22 cellular contexts compared by ENCODE assay signal in the genomic region with DNA sequence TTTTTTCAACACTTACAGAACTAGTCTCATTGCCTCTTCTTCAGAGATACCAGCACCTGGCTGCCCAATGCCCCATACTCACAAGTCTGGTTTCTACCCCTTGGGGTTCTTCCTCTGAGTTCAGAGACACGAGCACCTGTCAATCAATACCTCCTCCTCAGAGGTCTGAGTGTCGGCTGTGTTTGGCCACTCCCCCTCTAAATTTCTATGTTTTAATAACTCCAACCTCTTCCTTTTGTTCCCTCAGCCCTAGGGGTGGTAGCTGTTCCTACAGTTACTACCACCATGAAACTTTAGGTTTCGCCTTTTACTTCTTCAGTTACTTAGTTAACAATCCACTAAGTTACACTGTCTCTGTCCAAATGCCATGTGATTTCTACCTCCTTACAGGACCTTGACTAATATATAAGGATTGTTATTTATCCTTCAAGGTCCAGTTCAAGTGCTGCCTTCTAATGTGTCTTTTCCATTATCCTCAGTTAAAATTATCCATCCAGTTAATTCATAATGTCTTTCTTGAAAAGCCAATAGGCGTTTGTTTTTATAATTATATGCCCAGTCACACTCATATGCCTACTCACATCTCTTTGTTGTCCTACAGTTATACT. TPM values are rescaled to one million over a fixed set of nuclear protein-coding genes. Genes with fewer than 3 reads are reported as not detected.
DNase-seq lines count a peak whose midpoint lies in the region; ATAC-seq and TF ChIP-seq lines count a peak whose summit lies in the region.
"Had no signal": no experiment of that assay in that cellular context is flagged by ENCODE, and none has a peak within 500 bp of the region (broad histone marks: within the 10 kb centered on the region; RNA-seq: fewer than 3 reads in every experiment).

No MANE protein-coding gene starts in this region.

- no peak overlapping the region for H3K27ac ChIP-seq in DND-41 (ENCODE audit: low read length)
- peak overlapping the region; percentile 62 for H3K27ac ChIP-seq in SJSA1
- H3K27ac ChIP-seq: heart left ventricle, left ventricle myocardium inferior, upper lobe of left lung had no signal

- H3K4me2 ChIP-seq in DND-41 (ENCODE audit: insufficient read depth, low read length), result no peak overlapping the region

- TF ChIP-seq CTCF in DND-41 (IDR thresholded peaks at IDR 0.05; ENCODE audit: borderline replicate concordance, extremely low read depth, low read length, poor library complexity, severe bottlenecking), result no peak

- no peaks in the 10 kb centered on the region for H3K9me3 ChIP-seq in DND-41 (ENCODE audit: insufficient read depth, low read length, severe bottlenecking)
- H3K9me3 ChIP-seq in SJSA1 (replicated peaks), result no peaks in the 10 kb centered on the region
- H3K9me3 ChIP-seq: heart left ventricle, left ventricle myocardium inferior, sigmoid colon, upper lobe of left lung had no signal

- DNase-seq in DND-41, result no peak
- DNase-seq in H7, result peak; percentile 40
- no peak for DNase-seq in SJSA1 (ENCODE audit: low read depth in 1 of 2, low spot score in 2 of 2)
- no peak for DNase-seq in naive B cell
- no peak for DNase-seq in left colon
- no peak for DNase-seq in NCI-H2081 treated with DMSO at 0.1 percent for 48 hours (lab: John Stamatoyannopoulos, UW)
- DNase-seq: activated CD4-positive, alpha-beta T cell treated with anti-CD3 and anti-CD28 coated beads, Interleukin-2, amount 50 U/mL, for 48 hours; activated T-cell treated with anti-CD3 and anti-CD28 coated beads, Interleukin-2, amount 50 U/mL, for 24 hours; AML-193; COR-L47; heart left ventricle; left ventricle myocardium inferior; NCI-H1105 treated with DMSO at 0.1 percent for 48 hours; NCI-H2171 treated with DMSO at 0.1 percent for 48 hours; NCI-H748 treated with DMSO at 0.1 percent for 48 hours; occipital lobe; stimulated activated CD4-positive, alpha-beta T cell treated with anti-CD3 and anti-CD28 coated beads, Interleukin-2, amount 100 ng/mL, for 24 hours; upper lobe of left lung had no signal

- no peak overlapping the region for H3K9ac ChIP-seq in DND-41 (ENCODE audit: low read depth, low read length)

- no peak overlapping the region for H2AFZ ChIP-seq in DND-41 (ENCODE audit: low read depth, low read length)

- no peaks in the 10 kb centered on the region for H3K27me3 ChIP-seq in DND-41 (ENCODE audit: insufficient read depth, low read length, poor library complexity)
- H3K27me3 ChIP-seq in H7 (ENCODE audit: control insufficient read depth, insufficient read depth, low read length), result no peaks in the 10 kb centered on the region
- H3K27me3 ChIP-seq in SJSA1 (replicated peaks), result no peaks in the 10 kb centered on the region; the same call in 1 of the 2 replicates
- H3K27me3 ChIP-seq: heart left ventricle, sigmoid colon, upper lobe of left lung had no signal

- intact Hi-C loops in left colon (cut with DNase I, micrococcal nuclease), result no loop called here

- peak overlapping the region in 2 of 6 donors; percentile 1 to 8 for H3K27ac Mint-ChIP-seq in naive B cell
- H3K27ac Mint-ChIP-seq: activated naive CD8-positive, alpha-beta T cell; activated T-cell treated with anti-CD3 and anti-CD28 coated beads, Interleukin-2, amount 50 U/mL, for 24 hours; brain had no signal

- H3K9me3 Mint-ChIP-seq in naive B cell, result no peaks in the 10 kb centered on the region
- H3K9me3 Mint-ChIP-seq: activated T-cell treated with anti-CD3 and anti-CD28 coated beads, Interleukin-2, amount 50 U/mL, for 24 hours; brain had no signal

- H3K4me3 ChIP-seq in DND-41 (ENCODE audit: low read depth in 1 of 2, low read length in 2 of 2) (no peak overlapping the region), H7 (ENCODE audit: insufficient read depth, low read depth, low read length) (no peak overlapping the region), SJSA1 (no peak overlapping the region)
- H3K4me3 ChIP-seq: heart left ventricle, left ventricle myocardium inferior, sigmoid colon, upper lobe of left lung had no signal

- no peaks in the 10 kb centered on the region for H3K27me3 Mint-ChIP-seq in naive B cell
- H3K27me3 Mint-ChIP-seq: activated naive CD8-positive, alpha-beta T cell; activated T-cell treated with anti-CD3 and anti-CD28 coated beads, Interleukin-2, amount 50 U/mL, for 24 hours had no signal

- H3K4me1 Mint-ChIP-seq in naive B cell, result peaks cover 0 to 6% (median 5%) of the 10 kb centered on the region in 3 donors

- ATAC-seq in DND-41 (ENCODE audit: insufficient read depth, low read depth) (peak; percentile 40; the same call in 2 of the 3 replicates), naive B cell (ENCODE audit: low read depth in 2 of 2) (peak; percentile 32 to 58), left colon (no peak), HG03432 (IDR thresholded peaks at IDR 0.05; ENCODE audit: unreplicated experiment) (no peak)
- ATAC-seq: heart left ventricle had no signal

- H4K20me1 ChIP-seq in DND-41 (ENCODE audit: insufficient read depth, low read length), result no peaks in the 10 kb centered on the region

- no peaks in the 10 kb centered on the region for H3K4me1 ChIP-seq in DND-41 (ENCODE audit: insufficient read depth, low read length)
- peaks cover 12% of the 10 kb centered on the region for H3K4me1 ChIP-seq in SJSA1 (replicated peaks)
- H3K4me1 ChIP-seq: heart left ventricle, left ventricle myocardium inferior, sigmoid colon, upper lobe of left lung had no signal

- no peaks in the 10 kb centered on the region for H3K36me3 Mint-ChIP-seq in naive B cell
- H3K36me3 Mint-ChIP-seq: activated naive CD8-positive, alpha-beta T cell; brain had no signal

- no peak overlapping the region for H3K4me3 Mint-ChIP-seq in naive B cell
- H3K4me3 Mint-ChIP-seq: activated naive CD8-positive, alpha-beta T cell; activated T-cell treated with anti-CD3 and anti-CD28 coated beads, Interleukin-2, amount 50 U/mL, for 24 hours; brain had no signal

- H3K36me3 ChIP-seq in DND-41 (ENCODE audit: insufficient read depth, low read length), result no peaks in the 10 kb centered on the region
- H3K36me3 ChIP-seq in H7 (replicated peaks; ENCODE audit: control insufficient read depth, insufficient read depth, low read length), result no peaks in the 10 kb centered on the region
- H3K36me3 ChIP-seq in SJSA1, result no peaks in the 10 kb centered on the region
- H3K36me3 ChIP-seq: heart left ventricle, left ventricle myocardium inferior, sigmoid colon, upper lobe of left lung had no signal

- H3K79me2 ChIP-seq in DND-41 (ENCODE audit: insufficient read depth, low read length), result no peaks in the 10 kb centered on the region

RNA-seq across cellular contexts. Expression of gene PHF20, which starts 14.6 kb away (rescaled TPM):
- total RNA-seq in H7 (2014; rRNA removed; shearing (Covaris generic)), result 31.2 and 37.1 TPM in 2 replicates
- 16.7 and 24.1 TPM in 2 replicates for total RNA-seq in SJSA1 (2014; rRNA removed; shearing (Covaris generic))
- polyA plus RNA-seq in naive B cell (ENCODE audit: low read depth in 6 of 6), result 100 to 1,000 TPM; 150 to 257 (median 154) TPM
- total RNA-seq in left colon, result 10 to 100 TPM; 21.9 to 25.4 TPM

RNA-seq across cellular contexts. Expression of gene RBM39, which starts 15.1 kb away (rescaled TPM):
- total RNA-seq in H7 (2014; rRNA removed; shearing (Covaris generic)), result 181 and 224 TPM in 2 replicates
- 277 and 319 TPM in 2 replicates for total RNA-seq in SJSA1 (2014; rRNA removed; shearing (Covaris generic))
- 100 to 1,000 TPM in 5 of 6 donors, 10 to 100 TPM in 1; 85.4 to 213 (median 173) TPM for polyA plus RNA-seq in naive B cell (ENCODE audit: low read depth in 6 of 6)
- total RNA-seq in left colon, result 100 to 1,000 TPM; 221 to 232 TPM

RNA-seq across cellular contexts. Expression of gene ROMO1, which starts 58.0 kb away (rescaled TPM):
- 235 and 279 TPM in 2 replicates for total RNA-seq in H7 (2014; rRNA removed; shearing (Covaris generic))
- total RNA-seq in SJSA1 (2014; rRNA removed; shearing (Covaris generic)), result 288 and 554 TPM in 2 replicates
- 100 to 1,000 TPM; 256 to 337 (median 292) TPM for polyA plus RNA-seq in naive B cell (ENCODE audit: low read depth in 6 of 6)
- total RNA-seq in left colon, result 100 to 1,000 TPM; 148 to 151 TPM

RNA-seq across cellular contexts. Expression of gene NFS1, which starts 58.0 kb away (rescaled TPM):
- total RNA-seq in H7 (2014; rRNA removed; shearing (Covaris generic)), result 60.6 and 83.2 TPM in 2 replicates
- total RNA-seq in SJSA1 (2014; rRNA removed; shearing (Covaris generic)), result 13.3 and 24.7 TPM in 2 replicates
- 10 to 100 TPM in 5 of 6 donors, 1 to 10 TPM in 1; 7.8 to 23.1 (median 13.3) TPM for polyA plus RNA-seq in naive B cell (ENCODE audit: low read depth in 6 of 6)
- total RNA-seq in left colon, result 10 to 100 TPM; 31.5 to 39.0 TPM

Comparison
In these comparisons a context has a peak if more than half of its experiments do, and no peak if none do; other contexts are left out.
1. ATAC-seq: peak in DND-41 (single experiment) and naive B cell (2 of 2); none in left colon (single experiment) and HG03432 (single experiment).